1 cellular context compared by ENCODE assay signal in genomic region chr7:105531797-105532671, GRCh38.
A peak's percentile ranks its signal among the peaks of the same experiment; 100 is the strongest.
TF ChIP-seq lines count a peak whose summit lies in the region.

RINT1 (plus strand) TSS chr7:105532201; CDS start chr7:105532316, 115 bp downstream.

TF ChIP-seq in HepG2, 621 proteins besides CTCF, POLR2A, EP300 and RAD21 (continued from another document and continues in another):
- TF ChIP-seq KLF15 (CRISPR knock-in tag; IDR thresholded peaks at IDR 0.05; ENCODE audit: borderline replicate concordance): no peak
- TF ChIP-seq ZBTB26 (CRISPR knock-in tag; IDR thresholded peaks at IDR 0.05; ENCODE audit: borderline replicate concordance): peak; percentile 43; the same call in 1 of the 2 replicates
- TF ChIP-seq FOSL1 (CRISPR knock-in tag; IDR thresholded peaks at IDR 0.05; ENCODE audit: borderline replicate concordance): no peak
- TF ChIP-seq ZNF501 (CRISPR knock-in tag; IDR thresholded peaks at IDR 0.05): peak; percentile 90
- TF ChIP-seq ZNF83 (CRISPR knock-in tag; IDR thresholded peaks at IDR 0.05; ENCODE audit: borderline replicate concordance): no peak
- no peak for TF ChIP-seq TBX3 (IDR thresholded peaks at IDR 0.05; ENCODE audit: borderline replicate concordance)
- peak; percentile 89; the same call in 1 of the 2 replicates for TF ChIP-seq ZNF431 (CRISPR knock-in tag; IDR thresholded peaks at IDR 0.05; ENCODE audit: borderline replicate concordance, low read depth)
- no peak for TF ChIP-seq ZNF761 (CRISPR knock-in tag; conservative IDR thresholded peaks at IDR 0.05)
- no peak for TF ChIP-seq ZNF264 (CRISPR knock-in tag; IDR thresholded peaks at IDR 0.05)
- TF ChIP-seq, protein P1, sequence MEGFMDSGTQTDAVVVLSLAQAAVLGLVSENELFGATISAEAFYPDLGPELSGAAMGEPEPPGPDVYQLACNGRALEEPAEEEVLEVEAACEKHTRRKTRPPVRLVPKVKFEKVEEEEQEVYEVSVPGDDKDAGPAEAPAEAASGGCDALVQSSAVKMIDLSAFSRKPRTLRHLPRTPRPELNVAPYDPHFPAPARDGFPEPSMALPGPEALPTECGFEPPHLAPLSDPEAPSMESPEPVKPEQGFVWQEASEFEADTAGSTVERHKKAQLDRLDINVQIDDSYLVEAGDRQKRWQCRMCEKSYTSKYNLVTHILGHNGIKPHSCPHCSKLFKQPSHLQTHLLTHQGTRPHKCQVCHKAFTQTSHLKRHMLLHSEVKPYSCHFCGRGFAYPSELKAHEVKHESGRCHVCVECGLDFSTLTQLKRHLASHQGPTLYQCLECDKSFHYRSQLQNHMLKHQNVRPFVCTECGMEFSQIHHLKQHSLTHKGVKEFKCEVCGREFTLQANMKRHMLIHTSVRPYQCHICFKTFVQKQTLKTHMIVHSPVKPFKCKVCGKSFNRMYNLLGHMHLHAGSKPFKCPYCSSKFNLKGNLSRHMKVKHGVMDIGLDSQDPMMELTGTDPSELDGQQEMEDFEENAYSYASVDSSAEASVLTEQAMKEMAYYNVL (CRISPR knock-in tag; IDR thresholded peaks at IDR 0.05; ENCODE audit: borderline replicate concordance): peak; percentile 67; the same call in 1 of the 2 replicates
- no peak for TF ChIP-seq SIX4 (CRISPR knock-in tag; IDR thresholded peaks at IDR 0.05)
- peak; percentile 58; the same call in 1 of the 2 replicates for TF ChIP-seq CREM (IDR thresholded peaks at IDR 0.05)
- TF ChIP-seq CREM (CRISPR knock-in tag; IDR thresholded peaks at IDR 0.05): no peak
- TF ChIP-seq SETDB1 (CRISPR knock-in tag; IDR thresholded peaks at IDR 0.05; ENCODE audit: borderline replicate concordance): no peak
- TF ChIP-seq ZNF678 (CRISPR knock-in tag; IDR thresholded peaks at IDR 0.05): peak; percentile 85; the same call in 1 of the 2 replicates
- TF ChIP-seq ZNF530 (CRISPR knock-in tag; IDR thresholded peaks at IDR 0.05; ENCODE audit: low read depth): no peak; the same call in 1 of the 2 replicates
- TF ChIP-seq ADNP (CRISPR knock-in tag; IDR thresholded peaks at IDR 0.05): no peak
- TF ChIP-seq, protein P2, sequence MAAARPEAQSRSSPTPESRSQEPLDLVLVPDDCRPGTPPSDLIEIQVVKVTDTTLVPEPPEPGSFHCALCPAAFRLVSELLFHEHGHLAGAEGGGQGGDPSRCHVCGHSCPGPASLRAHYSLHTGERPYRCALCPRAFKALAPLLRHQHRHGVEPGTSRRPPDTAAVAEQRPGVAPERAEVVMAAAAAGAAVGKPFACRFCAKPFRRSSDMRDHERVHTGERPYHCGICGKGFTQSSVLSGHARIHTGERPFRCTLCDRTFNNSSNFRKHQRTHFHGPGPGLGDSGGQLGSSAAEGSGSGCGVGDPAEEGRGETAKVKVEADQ (CRISPR knock-in tag; IDR thresholded peaks at IDR 0.05; ENCODE audit: borderline replicate concordance): peak; percentile 89
- TF ChIP-seq FOXA3 (CRISPR knock-in tag; IDR thresholded peaks at IDR 0.05): peak; percentile 47
- TF ChIP-seq ZNF879 (CRISPR knock-in tag; IDR thresholded peaks at IDR 0.05): no peak
- no peak for TF ChIP-seq PHF5A (CRISPR knock-in tag; IDR thresholded peaks at IDR 0.05; ENCODE audit: low read depth, unreplicated experiment)
- peak; percentile 92 for TF ChIP-seq ZNF605 (CRISPR knock-in tag; IDR thresholded peaks at IDR 0.05)
- TF ChIP-seq TIGD3 (CRISPR knock-in tag; IDR thresholded peaks at IDR 0.05; ENCODE audit: borderline replicate concordance): 0 out of 2 replicates have a peak, but pooled peaks have one; percentile 66
- peak; percentile 90; the same call in 1 of the 2 replicates for TF ChIP-seq SNAPC4 (CRISPR knock-in tag; IDR thresholded peaks at IDR 0.05)
- TF ChIP-seq RFX3 (CRISPR knock-in tag; IDR thresholded peaks at IDR 0.05): no peak
- no peak for TF ChIP-seq ZNF460 (CRISPR knock-in tag; IDR thresholded peaks at IDR 0.05; ENCODE audit: borderline replicate concordance)
- no peak for TF ChIP-seq ATF7 (IDR thresholded peaks at IDR 0.05)
- peak; percentile 42; the same call in 1 of the 2 replicates for TF ChIP-seq ATF7 (CRISPR knock-in tag; IDR thresholded peaks at IDR 0.05)
- TF ChIP-seq MTERF4 (CRISPR knock-in tag; IDR thresholded peaks at IDR 0.05): no peak
- TF ChIP-seq MIER3 (CRISPR knock-in tag; IDR thresholded peaks at IDR 0.05; ENCODE audit: borderline replicate concordance): peak; percentile 81
- TF ChIP-seq KDM1A (CRISPR knock-in tag; IDR thresholded peaks at IDR 0.05): no peak
- TF ChIP-seq FOXM1 (CRISPR knock-in tag; IDR thresholded peaks at IDR 0.05): no peak
- TF ChIP-seq ZNF768 (CRISPR knock-in tag; IDR thresholded peaks at IDR 0.05): no peak; the same call in 1 of the 2 replicates
- 0 out of 2 replicates have a peak, but pooled peaks have one; percentile 64 for TF ChIP-seq SNAI1 (CRISPR knock-in tag; IDR thresholded peaks at IDR 0.05; ENCODE audit: borderline replicate concordance)
- TF ChIP-seq, protein P3, sequence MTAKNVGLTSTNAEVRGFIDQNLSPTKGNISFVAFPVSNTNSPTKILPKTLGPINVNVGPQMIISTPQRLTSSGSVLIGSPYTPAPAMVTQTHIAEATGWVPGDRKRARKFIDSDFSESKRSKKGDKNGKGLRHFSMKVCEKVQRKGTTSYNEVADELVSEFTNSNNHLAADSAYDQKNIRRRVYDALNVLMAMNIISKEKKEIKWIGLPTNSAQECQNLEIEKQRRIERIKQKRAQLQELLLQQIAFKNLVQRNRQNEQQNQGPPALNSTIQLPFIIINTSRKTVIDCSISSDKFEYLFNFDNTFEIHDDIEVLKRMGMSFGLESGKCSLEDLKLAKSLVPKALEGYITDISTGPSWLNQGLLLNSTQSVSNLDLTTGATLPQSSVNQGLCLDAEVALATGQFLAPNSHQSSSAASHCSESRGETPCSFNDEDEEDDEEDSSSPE (CRISPR knock-in tag; IDR thresholded peaks at IDR 0.05): peak; percentile 66; the same call in 1 of the 2 replicates
- TF ChIP-seq ZBTB1 (CRISPR knock-in tag; IDR thresholded peaks at IDR 0.05; ENCODE audit: borderline replicate concordance): no peak
- no peak; the same call in none of the 2 replicates for TF ChIP-seq ARNT2 (CRISPR knock-in tag; IDR thresholded peaks at IDR 0.05; ENCODE audit: low read depth)
- TF ChIP-seq NCOA5 (CRISPR knock-in tag; IDR thresholded peaks at IDR 0.05): no peak
- peak; percentile 42; the same call in 1 of the 2 replicates for TF ChIP-seq NKX3-1 (CRISPR knock-in tag; IDR thresholded peaks at IDR 0.05)
- no peak for TF ChIP-seq KAT2B (IDR thresholded peaks at IDR 0.05; ENCODE audit: borderline replicate concordance, low read depth, low read length)
- TF ChIP-seq KLF16 (CRISPR knock-in tag; IDR thresholded peaks at IDR 0.05): peak in 1 of 2 experiments; percentile 90; a peak in 2 of 4 replicates
- TF ChIP-seq PCBP1 (IDR thresholded peaks at IDR 0.05; ENCODE audit: borderline replicate concordance, low read depth, low read length): no peak
- no peak for TF ChIP-seq ZNF850 (CRISPR knock-in tag; conservative IDR thresholded peaks at IDR 0.05)
- no peak for TF ChIP-seq CEBPB (IDR thresholded peaks at IDR 0.05; ENCODE audit: borderline replicate concordance, low read depth, low read length)
- TF ChIP-seq NFIC (IDR thresholded peaks at IDR 0.05; ENCODE audit: low read length): no peak
- TF ChIP-seq HMGA1 (CRISPR knock-in tag; conservative IDR thresholded peaks at IDR 0.05): no peak
- peak; percentile 54; the same call in 1 of the 2 replicates for TF ChIP-seq MAZ (IDR thresholded peaks at IDR 0.05; ENCODE audit: borderline replicate concordance, low read depth, low read length)
- TF ChIP-seq MAZ (CRISPR knock-in tag; IDR thresholded peaks at IDR 0.05; ENCODE audit: low read depth): peak; percentile 75; the same call in 1 of the 2 replicates
- no peak for TF ChIP-seq FOXK2 (IDR thresholded peaks at IDR 0.05)
- peak; percentile 84 for TF ChIP-seq MYC (CRISPR knock-in tag; IDR thresholded peaks at IDR 0.05; ENCODE audit: borderline replicate concordance)
- TF ChIP-seq THAP8 (CRISPR knock-in tag; IDR thresholded peaks at IDR 0.05; ENCODE audit: borderline replicate concordance): no peak
